ENCODE assay signal across 1 cellular context in the genomic region with DNA sequence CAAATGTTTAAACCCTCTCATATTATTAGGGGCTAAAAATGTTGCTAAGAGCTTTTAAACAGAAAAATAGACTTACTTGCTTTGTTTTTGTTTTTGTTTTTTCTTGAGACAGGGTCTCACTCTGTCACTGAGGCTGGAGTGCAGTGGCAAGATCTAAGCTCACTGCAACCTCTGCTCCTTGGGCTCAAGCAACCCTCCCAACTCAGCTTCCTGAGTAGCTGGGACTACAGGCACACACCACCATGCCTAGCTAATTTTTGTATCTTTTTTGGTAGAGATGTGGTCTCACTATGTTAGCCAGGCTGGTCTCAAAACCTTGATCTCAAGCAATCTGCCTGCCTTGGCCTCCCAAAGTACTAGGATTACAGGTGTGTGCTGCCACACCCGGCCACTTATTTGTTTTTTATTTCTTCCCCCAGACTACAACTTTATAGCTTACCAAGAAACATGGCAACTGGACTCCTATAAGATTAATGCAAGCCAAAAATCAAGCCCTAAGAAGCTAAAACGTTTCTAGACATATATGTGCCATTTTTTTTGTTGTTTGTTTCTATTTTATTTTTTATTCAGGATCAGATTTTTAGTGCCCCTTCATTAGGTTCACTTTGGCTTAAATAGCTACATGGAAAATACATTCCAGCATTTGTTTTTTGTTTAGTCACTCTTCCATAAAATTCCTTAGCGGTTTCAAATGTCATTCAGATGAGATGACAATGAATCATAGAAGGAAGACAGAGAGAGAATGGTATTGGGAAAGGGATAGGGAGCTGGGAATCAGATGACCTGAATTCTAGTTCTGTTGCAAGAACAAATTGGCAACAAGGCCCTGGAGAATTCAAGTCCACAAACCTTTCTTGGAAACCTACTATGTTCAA.
TF ChIP-seq lines count a peak whose summit lies in the region.

No MANE protein-coding gene starts in this region.

TF ChIP-seq in K562, 482 proteins besides CTCF, POLR2A, EP300 and RAD21 (continued from another document):
- TF ChIP-seq, protein P1, sequence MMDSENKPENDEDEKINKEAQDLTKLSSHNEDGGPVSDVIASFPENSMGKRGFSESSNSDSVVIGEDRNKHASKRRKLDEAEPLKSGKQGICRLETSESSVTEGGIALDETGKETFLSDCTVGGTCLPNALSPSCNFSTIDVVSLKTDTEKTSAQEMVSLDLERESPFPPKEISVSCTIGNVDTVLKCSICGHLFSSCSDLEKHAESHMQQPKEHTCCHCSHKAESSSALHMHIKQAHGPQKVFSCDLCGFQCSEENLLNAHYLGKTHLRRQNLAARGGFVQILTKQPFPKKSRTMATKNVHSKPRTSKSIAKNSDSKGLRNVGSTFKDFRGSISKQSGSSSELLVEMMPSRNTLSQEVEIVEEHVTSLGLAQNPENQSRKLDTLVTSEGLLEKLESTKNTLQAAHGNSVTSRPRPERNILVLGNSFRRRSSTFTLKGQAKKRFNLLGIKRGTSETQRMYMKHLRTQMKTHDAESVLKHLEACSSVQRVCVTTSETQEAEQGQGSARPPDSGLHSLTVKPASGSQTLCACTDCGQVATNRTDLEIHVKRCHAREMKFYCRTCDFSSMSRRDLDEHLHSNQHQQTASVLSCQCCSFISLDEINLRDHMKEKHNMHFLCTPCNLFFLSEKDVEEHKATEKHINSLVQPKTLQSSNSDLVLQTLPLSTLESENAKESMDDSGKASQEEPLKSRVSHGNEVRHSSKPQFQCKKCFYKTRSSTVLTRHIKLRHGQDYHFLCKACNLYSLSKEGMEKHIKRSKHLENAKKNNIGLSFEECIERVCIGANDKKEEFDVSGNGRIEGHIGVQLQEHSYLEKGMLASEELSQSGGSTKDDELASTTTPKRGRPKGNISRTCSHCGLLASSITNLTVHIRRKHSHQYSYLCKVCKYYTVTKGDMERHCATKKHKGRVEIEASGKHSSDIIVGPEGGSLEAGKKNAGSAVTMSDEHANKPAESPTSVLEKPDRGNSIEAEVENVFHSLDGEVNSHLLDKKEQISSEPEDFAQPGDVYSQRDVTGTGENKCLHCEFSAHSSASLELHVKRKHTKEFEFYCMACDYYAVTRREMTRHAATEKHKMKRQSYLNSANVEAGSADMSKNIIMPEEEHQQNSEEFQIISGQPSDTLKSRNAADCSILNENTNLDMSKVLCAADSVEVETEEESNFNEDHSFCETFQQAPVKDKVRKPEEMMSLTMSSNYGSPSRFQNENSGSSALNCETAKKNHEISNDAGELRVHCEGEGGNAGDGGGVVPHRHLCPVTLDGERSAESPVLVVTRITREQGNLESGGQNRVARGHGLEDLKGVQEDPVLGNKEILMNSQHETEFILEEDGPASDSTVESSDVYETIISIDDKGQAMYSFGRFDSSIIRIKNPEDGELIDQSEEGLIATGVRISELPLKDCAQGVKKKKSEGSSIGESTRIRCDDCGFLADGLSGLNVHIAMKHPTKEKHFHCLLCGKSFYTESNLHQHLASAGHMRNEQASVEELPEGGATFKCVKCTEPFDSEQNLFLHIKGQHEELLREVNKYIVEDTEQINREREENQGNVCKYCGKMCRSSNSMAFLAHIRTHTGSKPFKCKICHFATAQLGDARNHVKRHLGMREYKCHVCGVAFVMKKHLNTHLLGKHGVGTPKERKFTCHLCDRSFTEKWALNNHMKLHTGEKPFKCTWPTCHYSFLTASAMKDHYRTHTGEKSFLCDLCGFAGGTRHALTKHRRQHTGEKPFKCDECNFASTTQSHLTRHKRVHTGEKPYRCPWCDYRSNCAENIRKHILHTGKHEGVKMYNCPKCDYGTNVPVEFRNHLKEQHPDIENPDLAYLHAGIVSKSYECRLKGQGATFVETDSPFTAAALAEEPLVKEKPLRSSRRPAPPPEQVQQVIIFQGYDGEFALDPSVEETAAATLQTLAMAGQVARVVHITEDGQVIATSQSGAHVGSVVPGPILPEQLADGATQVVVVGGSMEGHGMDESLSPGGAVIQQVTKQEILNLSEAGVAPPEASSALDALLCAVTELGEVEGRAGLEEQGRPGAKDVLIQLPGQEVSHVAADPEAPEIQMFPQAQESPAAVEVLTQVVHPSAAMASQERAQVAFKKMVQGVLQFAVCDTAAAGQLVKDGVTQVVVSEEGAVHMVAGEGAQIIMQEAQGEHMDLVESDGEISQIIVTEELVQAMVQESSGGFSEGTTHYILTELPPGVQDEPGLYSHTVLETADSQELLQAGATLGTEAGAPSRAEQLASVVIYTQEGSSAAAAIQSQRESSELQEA (IDR thresholded peaks at IDR 0.05; ENCODE audit: low read depth), result no peak
- TF ChIP-seq TRIM28 (IDR thresholded peaks at IDR 0.05) (no peak), TCF3 (CRISPR knock-in tag; IDR thresholded peaks at IDR 0.05) (no peak), PKNOX1 (IDR thresholded peaks at IDR 0.05) (no peak), LEF1 (IDR thresholded peaks at IDR 0.05) (no peak), SMC3 (conservative IDR thresholded peaks at IDR 0.05; ENCODE audit: insufficient read depth, low read depth, low read length) (no peak), TGIF2 (CRISPR knock-in tag; IDR thresholded peaks at IDR 0.05) (no peak), CREB3 (tag; conservative IDR thresholded peaks at IDR 0.05; ENCODE audit: low read depth) (no peak), ZBTB43 (CRISPR knock-in tag; IDR thresholded peaks at IDR 0.05) (no peak), POLR2H (tag; IDR thresholded peaks at IDR 0.05; ENCODE audit: low read depth) (no peak), ZFP36 (IDR thresholded peaks at IDR 0.05; ENCODE audit: low read depth, low read length, partially characterized antibody) (peak; percentile 1), STAT5B (CRISPR knock-in tag; IDR thresholded peaks at IDR 0.05) (no peak), CBX8 (IDR thresholded peaks at IDR 0.05; ENCODE audit: borderline replicate concordance, extremely low read depth, low read depth, low read length, poor library complexity, severe bottlenecking) (peak; percentile 64), NCOA1 (IDR thresholded peaks at IDR 0.05; ENCODE audit: low read depth) (no peak), BMI1 (IDR thresholded peaks at IDR 0.05; ENCODE audit: low read length) (0 out of 2 replicates have a peak, but pooled peaks have one; percentile 12), ZBTB1 (CRISPR knock-in tag; IDR thresholded peaks at IDR 0.05; ENCODE audit: borderline replicate concordance, low read depth) (no peak), FIP1L1 (IDR thresholded peaks at IDR 0.05; ENCODE audit: low read depth, low read length, poor library complexity, severe bottlenecking) (no peak)
- TF ChIP-seq, protein P2, sequence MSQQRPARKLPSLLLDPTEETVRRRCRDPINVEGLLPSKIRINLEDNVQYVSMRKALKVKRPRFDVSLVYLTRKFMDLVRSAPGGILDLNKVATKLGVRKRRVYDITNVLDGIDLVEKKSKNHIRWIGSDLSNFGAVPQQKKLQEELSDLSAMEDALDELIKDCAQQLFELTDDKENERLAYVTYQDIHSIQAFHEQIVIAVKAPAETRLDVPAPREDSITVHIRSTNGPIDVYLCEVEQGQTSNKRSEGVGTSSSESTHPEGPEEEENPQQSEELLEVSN (IDR thresholded peaks at IDR 0.05; ENCODE audit: borderline replicate concordance in 1 of 2, extremely low read depth in 1 of 2, insufficient read depth in 1 of 2, insufficient read length in 1 of 2, low read depth in 1 of 2, low read length in 1 of 2, poor library complexity in 1 of 2, severe bottlenecking in 1 of 2), result no peak
- TF ChIP-seq, protein P3, sequence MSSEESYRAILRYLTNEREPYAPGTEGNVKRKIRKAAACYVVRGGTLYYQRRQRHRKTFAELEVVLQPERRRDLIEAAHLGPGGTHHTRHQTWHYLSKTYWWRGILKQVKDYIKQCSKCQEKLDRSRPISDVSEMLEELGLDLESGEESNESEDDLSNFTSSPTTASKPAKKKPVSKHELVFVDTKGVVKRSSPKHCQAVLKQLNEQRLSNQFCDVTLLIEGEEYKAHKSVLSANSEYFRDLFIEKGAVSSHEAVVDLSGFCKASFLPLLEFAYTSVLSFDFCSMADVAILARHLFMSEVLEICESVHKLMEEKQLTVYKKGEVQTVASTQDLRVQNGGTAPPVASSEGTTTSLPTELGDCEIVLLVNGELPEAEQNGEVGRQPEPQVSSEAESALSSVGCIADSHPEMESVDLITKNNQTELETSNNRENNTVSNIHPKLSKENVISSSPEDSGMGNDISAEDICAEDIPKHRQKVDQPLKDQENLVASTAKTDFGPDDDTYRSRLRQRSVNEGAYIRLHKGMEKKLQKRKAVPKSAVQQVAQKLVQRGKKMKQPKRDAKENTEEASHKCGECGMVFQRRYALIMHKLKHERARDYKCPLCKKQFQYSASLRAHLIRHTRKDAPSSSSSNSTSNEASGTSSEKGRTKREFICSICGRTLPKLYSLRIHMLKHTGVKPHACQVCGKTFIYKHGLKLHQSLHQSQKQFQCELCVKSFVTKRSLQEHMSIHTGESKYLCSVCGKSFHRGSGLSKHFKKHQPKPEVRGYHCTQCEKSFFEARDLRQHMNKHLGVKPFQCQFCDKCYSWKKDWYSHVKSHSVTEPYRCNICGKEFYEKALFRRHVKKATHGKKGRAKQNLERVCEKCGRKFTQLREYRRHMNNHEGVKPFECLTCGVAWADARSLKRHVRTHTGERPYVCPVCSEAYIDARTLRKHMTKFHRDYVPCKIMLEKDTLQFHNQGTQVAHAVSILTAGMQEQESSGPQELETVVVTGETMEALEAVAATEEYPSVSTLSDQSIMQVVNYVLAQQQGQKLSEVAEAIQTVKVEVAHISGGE (CRISPR knock-in tag; IDR thresholded peaks at IDR 0.05), result no peak
- TF ChIP-seq, protein P4, sequence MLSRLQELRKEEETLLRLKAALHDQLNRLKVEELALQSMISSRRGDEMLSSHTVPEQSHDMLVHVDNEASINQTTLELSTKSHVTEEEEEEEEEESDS (CRISPR knock-in tag; IDR thresholded peaks at IDR 0.05), result no peak
TF ChIP-seq in K562: peak in this region for 4.
